1 cellular context compared by ENCODE assay signal in genomic region chr1:235160965-235161684, GRCh38.
TF ChIP-seq lines count a peak whose summit lies in the region.

Gene RBM34 (minus strand): TSS chr1:235161250. CDS start chr1:235161226, 24 bp downstream.

TF ChIP-seq in HEK293, 187 proteins besides CTCF, POLR2A, EP300 and RAD21 (continued from another document and continues in another):
- TF ChIP-seq ZNF501 (tag by site-specific recombination; IDR thresholded peaks at IDR 0.05), result peak; percentile 99
- 0 out of 2 replicates have a peak, but pooled peaks have one; percentile 47 for TF ChIP-seq ZSCAN4 (tag by site-specific recombination; IDR thresholded peaks at IDR 0.05)
- peak; percentile 92 for TF ChIP-seq ZBTB48 (tag by site-specific recombination; IDR thresholded peaks at IDR 0.05)
- no peak for TF ChIP-seq ZNF423 (tag by site-specific recombination; IDR thresholded peaks at IDR 0.05)
- TF ChIP-seq SCRT1 (tag by site-specific recombination; IDR thresholded peaks at IDR 0.05; ENCODE audit: borderline replicate concordance), result peak; percentile 95
- TF ChIP-seq ZNF529 (tag by site-specific recombination; IDR thresholded peaks at IDR 0.05; ENCODE audit: insufficient replicate concordance), result no peak
- peak; percentile 83 for TF ChIP-seq SP2 (tag by site-specific recombination; IDR thresholded peaks at IDR 0.05)
- TF ChIP-seq GLIS1 (tag by site-specific recombination; IDR thresholded peaks at IDR 0.05), result peak; percentile 74
- peak; percentile 59; the same call in 1 of the 2 replicates for TF ChIP-seq KLF10 (tag by site-specific recombination; IDR thresholded peaks at IDR 0.05)
- TF ChIP-seq ZFHX2 (tag by site-specific recombination; conservative IDR thresholded peaks at IDR 0.05), result no peak
- no peak for TF ChIP-seq PRDM6 (tag by site-specific recombination; IDR thresholded peaks at IDR 0.05)
- TF ChIP-seq ZBTB10 (tag by site-specific recombination; IDR thresholded peaks at IDR 0.05), result no peak
- TF ChIP-seq ZNF692 (tag by site-specific recombination; IDR thresholded peaks at IDR 0.05), result peak; percentile 88
- TF ChIP-seq SP3 (tag by site-specific recombination; IDR thresholded peaks at IDR 0.05), result peak; percentile 88
- TF ChIP-seq ZNF311 (tag by site-specific recombination; IDR thresholded peaks at IDR 0.05; ENCODE audit: borderline replicate concordance), result no peak
- TF ChIP-seq ZNF398 (tag by site-specific recombination; IDR thresholded peaks at IDR 0.05), result peak; percentile 67; the same call in 1 of the 2 replicates
- no peak for TF ChIP-seq ZNF571 (tag by site-specific recombination; IDR thresholded peaks at IDR 0.05)
- TF ChIP-seq ZBTB7A (tag by site-specific recombination; IDR thresholded peaks at IDR 0.05; ENCODE audit: low read depth), result 0 out of 2 replicates have a peak, but pooled peaks have one; percentile 62
- TF ChIP-seq ZNF585B (tag by site-specific recombination; IDR thresholded peaks at IDR 0.05), result no peak
- TF ChIP-seq HOXD13 (CRISPR knock-in tag; IDR thresholded peaks at IDR 0.05; ENCODE audit: borderline replicate concordance), result 0 out of 2 replicates have a peak, but pooled peaks have one; percentile 60
- no peak for TF ChIP-seq ZNF514 (tag by site-specific recombination; IDR thresholded peaks at IDR 0.05)
- peak; percentile 58; the same call in 1 of the 2 replicates for TF ChIP-seq KLF7 (tag by site-specific recombination; IDR thresholded peaks at IDR 0.05; ENCODE audit: borderline replicate concordance)
- TF ChIP-seq ZNF184 (tag by site-specific recombination; IDR thresholded peaks at IDR 0.05), result 0 out of 2 replicates have a peak, but pooled peaks have one; percentile 43
- no peak for TF ChIP-seq PRDM2 (tag by site-specific recombination; IDR thresholded peaks at IDR 0.05; ENCODE audit: borderline replicate concordance)
- TF ChIP-seq KLF8 (tag by site-specific recombination; IDR thresholded peaks at IDR 0.05), result peak; percentile 90
- peak; percentile 62 for TF ChIP-seq ZSCAN5A (tag by site-specific recombination; IDR thresholded peaks at IDR 0.05)
- no peak; the same call in 1 of the 2 replicates for TF ChIP-seq ZIC2 (tag by site-specific recombination; IDR thresholded peaks at IDR 0.05)
- no peak; the same call in 1 of the 2 replicates for TF ChIP-seq ZNF449 (tag by site-specific recombination; IDR thresholded peaks at IDR 0.05)
- TF ChIP-seq ZNF704 (tag by site-specific recombination; IDR thresholded peaks at IDR 0.05), result no peak
- no peak for TF ChIP-seq ZNF785 (tag by site-specific recombination; IDR thresholded peaks at IDR 0.05)
- TF ChIP-seq ZBTB1 (tag by site-specific recombination; IDR thresholded peaks at IDR 0.05), result peak; percentile 37; the same call in 1 of the 2 replicates
- TF ChIP-seq ZNF18 (tag by site-specific recombination; IDR thresholded peaks at IDR 0.05), result peak; percentile 3; the same call in 1 of the 2 replicates
- peak; percentile 95 for TF ChIP-seq WT1 (tag by site-specific recombination; IDR thresholded peaks at IDR 0.05)
